In the genomic region with DNA sequence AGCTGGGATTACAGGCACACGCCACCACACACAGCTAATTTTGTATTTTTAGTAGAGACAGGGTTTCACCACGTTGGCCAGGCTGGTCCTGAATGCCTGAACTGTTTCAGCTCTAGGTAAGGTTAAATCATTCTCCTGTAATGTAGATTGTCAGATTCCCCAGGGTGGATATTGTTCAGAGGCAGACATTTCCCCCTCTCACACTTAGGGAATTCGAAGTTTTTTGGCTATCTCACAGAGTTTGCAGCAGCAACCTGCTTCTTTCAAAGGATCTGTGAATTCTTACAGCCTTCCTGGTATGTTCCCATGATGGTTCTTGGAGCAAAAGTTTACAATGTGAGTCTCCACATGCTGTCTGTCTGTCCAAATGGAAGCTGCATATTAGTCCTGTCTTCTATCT, we compare ENCODE assay signal across 7 cellular contexts. TPM values are rescaled to one million over a fixed set of nuclear protein-coding genes. Genes with fewer than 3 reads are reported as not detected.
"Had no signal": no experiment of that assay in that cellular context is flagged by ENCODE, and none has a peak within 500 bp of the region (broad histone marks: within the 10 kb centered on the region; RNA-seq: fewer than 3 reads in every experiment).

No MANE protein-coding gene starts in this region.

- H3K27ac ChIP-seq: HL-60, KMS-11 had no signal

- H3K4me3 ChIP-seq: K562 had no signal

- H3K9ac ChIP-seq: KMS-11 had no signal

- DNase-seq: IMR-90, KBM-7 had no signal

- H3K4me2 ChIP-seq: KMS-11 had no signal

RNA-seq across cellular contexts. Expression of gene DIRAS2, which starts 15.6 kb away (rescaled TPM):
- polyA plus RNA-seq: HepG2, IgD-negative memory B cell, IMR-90, K562 had no signal
